Comparison of ENCODE assay signal across 14 cellular contexts in the genomic region with DNA sequence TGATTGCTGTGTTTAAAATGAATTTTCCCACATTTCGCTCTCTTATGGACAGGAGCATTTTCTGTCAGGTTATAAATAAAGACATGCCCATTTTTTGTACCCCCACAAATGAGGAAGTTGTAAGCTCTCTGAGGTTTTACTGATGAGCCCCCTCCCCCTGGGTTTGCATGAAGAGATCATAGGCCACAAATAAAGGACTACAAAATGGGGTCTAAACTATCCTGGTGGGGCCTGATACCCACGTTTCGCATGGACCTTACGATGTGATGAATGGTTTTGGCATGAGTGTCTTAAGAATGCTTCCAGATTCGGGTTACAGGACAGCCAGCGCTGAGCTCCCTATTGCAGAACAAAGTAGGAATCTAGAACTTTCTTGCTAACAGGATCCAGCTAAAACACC. TPM values are rescaled to one million over a fixed set of nuclear protein-coding genes. Genes with fewer than 3 reads are reported as not detected.
DNase-seq lines count a peak whose midpoint lies in the region; ATAC-seq, FAIRE-seq and TF ChIP-seq lines count a peak whose summit lies in the region.
"Had no signal": no experiment of that assay in that cellular context is flagged by ENCODE, and none has a peak within 500 bp of the region (broad histone marks: within the 10 kb centered on the region; RNA-seq: fewer than 3 reads in every experiment).

No MANE protein-coding gene starts in this region.

- H4K20me1 ChIP-seq in OCI-LY1 (ENCODE audit: insufficient read depth, low read length) (no peaks in the 10 kb centered on the region), K562 (replicated peaks; ENCODE audit: control insufficient read depth, insufficient read depth, low read length) (no peaks in the 10 kb centered on the region), hepatocyte (ENCODE audit: insufficient read depth, poor library complexity, severe bottlenecking) (no peaks in the 10 kb centered on the region)

- H3K9me3 Mint-ChIP-seq in activated T-cell treated with anti-CD3 and anti-CD28 coated beads, Interleukin-2, amount 50 U/mL, for 4 hours = no peaks in the 10 kb centered on the region

- in situ Hi-C loops in K562 (cut with MboI) = no loop called here

- H3K27me3 Mint-ChIP-seq in activated T-cell treated with anti-CD3 and anti-CD28 coated beads, Interleukin-2, amount 50 U/mL, for 4 hours (ENCODE audit: low read depth) = no peaks in the 10 kb centered on the region

- peaks cover 72% of the 10 kb centered on the region for H3K4me1 Mint-ChIP-seq in activated T-cell treated with anti-CD3 and anti-CD28 coated beads, Interleukin-2, amount 50 U/mL, for 4 hours (ENCODE audit: low read depth)

- no peak for ATAC-seq in activated T-cell treated with anti-CD3 and anti-CD28 coated beads, Interleukin-2, amount 50 U/mL, for 4 hours
- ATAC-seq in K562 = no peak
- no peak for ATAC-seq in GM21367 (IDR thresholded peaks at IDR 0.05; ENCODE audit: unreplicated experiment)
- ATAC-seq: left lung had no signal

- H3K9ac ChIP-seq in OCI-LY1 (ENCODE audit: low read length) (peak overlapping the region; percentile 97), K562 (ENCODE audit: insufficient read depth in 1 of 2, low read depth in 2 of 2, low read length in 2 of 2) (peak overlapping the region; percentile 11 to 78; a peak in 3 of 4 replicates)

- H3K9me1 ChIP-seq in K562 (ENCODE audit: control insufficient read depth, insufficient read depth, low read length) = no peaks in the 10 kb centered on the region

- intact Hi-C loops in K562 (cut with micrococcal nuclease) = no loop called here

- TF ChIP-seq CTCF in OCI-LY1 (IDR thresholded peaks at IDR 0.05; ENCODE audit: low read length) (no peak), K562 (IDR thresholded peaks at IDR 0.05 in 2 of 3, conservative IDR thresholded peaks at IDR 0.05 in 1 of 3; ENCODE audit: insufficient read depth in 2 of 3, low read depth in 1 of 3, low read length in 3 of 3) (no peak), hepatocyte (IDR thresholded peaks at IDR 0.05; ENCODE audit: poor library complexity) (no peak)

- FAIRE-seq in K562 (lab: Jason Lieb, UNC) = no peak

- H3K4me2 ChIP-seq in OCI-LY1 (ENCODE audit: low read length) (peak overlapping the region; percentile 81), K562 (ENCODE audit: insufficient read depth, low read length) (peak overlapping the region; percentile 92), hepatocyte (no peak overlapping the region)

- H3K27me3 ChIP-seq in OCI-LY1 (ENCODE audit: insufficient read depth, low read length) = no peaks in the 10 kb centered on the region
- no peaks in the 10 kb centered on the region for H3K27me3 ChIP-seq in K562 (ENCODE audit: control insufficient read depth in 2 of 2, insufficient read depth in 2 of 2, low read length in 2 of 2)
- H3K27me3 ChIP-seq in thymus (ENCODE audit: control insufficient read depth, insufficient read depth) = no peaks in the 10 kb centered on the region
- H3K27me3 ChIP-seq in hepatocyte = peaks cover 72% of the 10 kb centered on the region

- no peaks in the 10 kb centered on the region for H3K9me3 ChIP-seq in OCI-LY1 (ENCODE audit: low read length)
- H3K9me3 ChIP-seq in K562 (replicated peaks; ENCODE audit: control insufficient read depth, insufficient read depth, low read depth, low read length) = no peaks in the 10 kb centered on the region
- no peaks in the 10 kb centered on the region for H3K9me3 ChIP-seq in thymus (ENCODE audit: control insufficient read depth)
- H3K9me3 ChIP-seq in hepatocyte (ENCODE audit: low read depth) = no peaks in the 10 kb centered on the region
- H3K9me3 ChIP-seq: left lung, suprapubic skin had no signal

- TSS peak; percentile 1 for BruUV-seq in K562 (replicated peaks; lab: Mats Ljungman, UMichigan)

- H3K79me2 ChIP-seq in OCI-LY1 (ENCODE audit: insufficient read depth, low read length) (peaks cover 99% of the 10 kb centered on the region), K562 (ENCODE audit: control insufficient read depth, insufficient read depth, low read length) (peaks cover 99% of the 10 kb centered on the region), hepatocyte (no peaks in the 10 kb centered on the region)

- peaks cover 84% of the 10 kb centered on the region for H3K4me1 ChIP-seq in OCI-LY1 (ENCODE audit: insufficient read depth, low read length, severe bottlenecking)
- peaks cover 18 to 60% of the 10 kb centered on the region in 2 experiments for H3K4me1 ChIP-seq in K562 (replicated peaks in 1 of 2; ENCODE audit: control insufficient read depth in 2 of 2, insufficient read depth in 2 of 2, low read length in 2 of 2)
- peaks cover 19% of the 10 kb centered on the region for H3K4me1 ChIP-seq in thymus (ENCODE audit: control insufficient read depth, insufficient read depth, low read length)
- no peaks in the 10 kb centered on the region for H3K4me1 ChIP-seq in hepatocyte (ENCODE audit: insufficient read depth)
- H3K4me1 ChIP-seq: suprapubic skin had no signal

- peak overlapping the region; percentile 97 for H3K4me3 Mint-ChIP-seq in activated T-cell treated with anti-CD3 and anti-CD28 coated beads, Interleukin-2, amount 50 U/mL, for 4 hours

- no peak for TF ChIP-seq RAD21 in K562 (CRISPR knock-in tag; conservative IDR thresholded peaks at IDR 0.05 in 1 of 2, IDR thresholded peaks at IDR 0.05 in 1 of 2)

- peak overlapping the region; percentile 93 for H3K27ac ChIP-seq in OCI-LY1 (ENCODE audit: low read depth, low read length, poor library complexity, severe bottlenecking)
- peak overlapping the region; percentile 80 for H3K27ac ChIP-seq in K562 (ENCODE audit: extremely low read depth, low read depth, low read length)
- H3K27ac ChIP-seq in thymus (ENCODE audit: low read depth) = peak overlapping the region; percentile 96
- no peak overlapping the region for H3K27ac ChIP-seq in hepatocyte
- H3K27ac ChIP-seq: suprapubic skin had no signal

- H3K9me2 ChIP-seq in OCI-LY1 (ENCODE audit: low read depth, low read length) (no peaks in the 10 kb centered on the region), hepatocyte (replicated peaks; ENCODE audit: insufficient read depth) (no peaks in the 10 kb centered on the region)

- H3K4me3 ChIP-seq in OCI-LY1 (ENCODE audit: low read depth, low read length, poor library complexity, severe bottlenecking) (peak overlapping the region; percentile 74), K562 (peak overlapping the region; percentile 70), thymus (ENCODE audit: low read length) (peak overlapping the region; percentile 91), hepatocyte (no peak overlapping the region)
- H3K4me3 ChIP-seq: left lung, suprapubic skin had no signal

- POLR2A ChIA-PET in K562 (lab: Yijun Ruan, JAX) = interaction anchor here (0.8 to 1.6 kb wide), 5 partner anchors 8 to 29 kb away, joined by 3 to 9 read pairs (median 4); no protein-coding TSS in a partner anchor

- CTCF ChIA-PET in K562 (lab: Yijun Ruan, JAX; ENCODE audit: low intra/inter-chr PET ratio) = no interaction called here

- H3K36me3 Mint-ChIP-seq in activated T-cell treated with anti-CD3 and anti-CD28 coated beads, Interleukin-2, amount 50 U/mL, for 4 hours (ENCODE audit: insufficient read depth) = peaks cover 30% of the 10 kb centered on the region

- DNase-seq in activated T-cell treated with anti-CD3 and anti-CD28 coated beads, Interleukin-2, amount 50 U/mL, for 4 hours = no peak
- no peak for DNase-seq in activated T-cell treated with anti-CD3 and anti-CD28 coated beads, Interleukin-2, amount 50 U/mL, for 1 hour
- DNase-seq in K562 (ENCODE audit: extremely low read depth in 1 of 4, low spot score in 3 of 4) (peak in 1 of 4 experiments; percentile 44), SW 1271 (lab: John Stamatoyannopoulos, UW) (no peak), hepatocyte (ENCODE audit: low spot score) (no peak)
- DNase-seq: activated CD4-positive, alpha-beta T cell treated with anti-CD3 and anti-CD28 coated beads for 4 hours; aorta; H7; left lung; stimulated activated CD4-positive, alpha-beta T cell treated with anti-CD3 and anti-CD28 coated beads, Interleukin-4, amount 100 ng/mL, for 4 hours had no signal

- no peak for TF ChIP-seq EP300 in K562 (IDR thresholded peaks at IDR 0.05; ENCODE audit: low read length)

- H2AFZ ChIP-seq in OCI-LY1 (ENCODE audit: low read length) = no peak overlapping the region
- no peak overlapping the region; the same call in 1 of the 2 replicates for H2AFZ ChIP-seq in K562 (ENCODE audit: low read depth, low read length)
- no peak overlapping the region for H2AFZ ChIP-seq in hepatocyte

- TF ChIP-seq POLR2A in K562 (conservative IDR thresholded peaks at IDR 0.05) = no peak

- 15% methylated on average over 6 of the region's 6 CpGs for WGBS in K562 (ENCODE audit: insufficient coverage, low coverage, missing lambda C conversion rate)
- WGBS in thymus = 33% methylated on average over 6 of the region's 6 CpGs
- whole genome bisulfite sequencing in hepatocyte (ENCODE audit: low lambda C conversion rate, missing lambda C conversion rate) = 83% methylated on average over 6 of the region's 6 CpGs

- 0 out of 2 replicates have a peak, but pooled peaks cover 3% of the 10 kb centered on the region for H3F3A ChIP-seq in OCI-LY1 (ENCODE audit: insufficient read depth, low read length)

- H3K36me3 ChIP-seq in OCI-LY1 (ENCODE audit: insufficient read depth, low read length) = peaks cover 61% of the 10 kb centered on the region
- H3K36me3 ChIP-seq in K562 (ENCODE audit: control insufficient read depth, insufficient read depth, low read length) = peaks cover 13% of the 10 kb centered on the region; the same call in 2 of the 3 replicates
- peaks cover 8% of the 10 kb centered on the region for H3K36me3 ChIP-seq in thymus (ENCODE audit: control insufficient read depth, insufficient read depth)
- no peaks in the 10 kb centered on the region for H3K36me3 ChIP-seq in hepatocyte (replicated peaks; ENCODE audit: insufficient read depth, low read depth)
- H3K36me3 ChIP-seq: left lung, suprapubic skin had no signal

RNA-seq across cellular contexts. Expression of a gene that starts 5.8 kb away (rescaled TPM):
- total RNA-seq in activated T-cell treated with anti-CD3 and anti-CD28 coated beads, Interleukin-2, amount 50 U/mL, for 4 hours = 100 to 1,000 TPM; 168 to 229 (median 228) TPM
- total RNA-seq in K562 (2011; cell fraction: chromatin; rRNA removed; ENCODE audit: low replicate concordance) = 53.3 and 122 TPM in 2 replicates
- 37.5 and 50.9 TPM in 2 replicates for total RNA-seq in K562 (2011; cell fraction: nucleolus; rRNA removed)
- total RNA-seq in K562 (2011; cell fraction: nucleoplasm; rRNA removed) = 76.8 and 139 TPM in 2 replicates
- total RNA-seq in K562 (2014; rRNA removed) (66.5 and 98.0 TPM in 2 replicates), K562 (2014; rRNA removed; fragmentation: Illumina TruSeq; extraction: Trizol) (43.8 and 45.6 TPM in 2 replicates), K562 (2015; rRNA removed; fragmentation: Illumina TruSeq; extraction: Trizol) (43.4 and 44.7 TPM in 2 replicates), K562 (2021) (85.3 and 96.6 TPM in 2 replicates), hepatocyte (0.16 and 0.47 TPM in 2 replicates)
- polyA plus RNA-seq in K562 (2011; rRNA removed) (28.4 and 36.2 TPM in 2 replicates), K562 (2014; fragmentation: Illumina TruSeq; extraction: Trizol) (37.3 and 50.3 TPM in 2 replicates), K562 (2014; fragmentation: Nextera tagmentation; extraction: Ambion mirVana) (10 to 100 TPM; 12.6 to 14.7 TPM), K562 (2014; rRNA removed) (30.9 and 37.2 TPM in 2 replicates), thymus (99.0 TPM), hepatocyte (0.16 and 0.52 TPM in 2 replicates)
- 34.4 and 57.9 TPM in 2 replicates for polyA plus RNA-seq in K562 (2011; cell fraction: cytosol; rRNA removed)
- polyA plus RNA-seq in K562 (2011; cell fraction: nucleus; rRNA removed) = 43.0 and 50.8 TPM in 2 replicates
- 35.8 and 46.0 TPM in 2 replicates for polyA plus RNA-seq in K562 (2012)
- 82.8 and 85.1 TPM in 2 replicates for polyA minus RNA-seq in K562 (2011; rRNA and poly(A)+ RNA removed)
- 60.8 and 72.3 TPM in 2 replicates for polyA minus RNA-seq in K562 (2011; cell fraction: cytosol; rRNA and poly(A)+ RNA removed)
- 77.0 and 96.0 TPM in 2 replicates for polyA minus RNA-seq in K562 (2011; cell fraction: nucleus; rRNA and poly(A)+ RNA removed)

Comparison
In these comparisons a context has a peak if more than half of its experiments do, and no peak if none do; other contexts are left out.
1. RNA of a gene that starts 5.8 kb away (total RNA-seq): 168 to 229 TPM in activated T-cell treated with anti-CD3 and anti-CD28 coated beads, Interleukin-2, amount 50 U/mL, for 4 hours and 37.5 to 139 TPM in K562; 0.16 to 0.47 TPM in hepatocyte; every median in the first group is over 10 times any median in the second.